28 cellular contexts compared by ENCODE assay signal in genomic region chr9:109172935-109173334, GRCh38. TPM values are rescaled to one million over a fixed set of nuclear protein-coding genes. Genes with fewer than 3 reads are reported as not detected.
"Had no signal": no experiment of that assay in that cellular context is flagged by ENCODE, and none has a peak within 500 bp of the region (broad histone marks: within the 10 kb centered on the region; RNA-seq: fewer than 3 reads in every experiment).

No MANE protein-coding gene starts in this region.

- H3K4me3 ChIP-seq: colonic mucosa, coronary artery, dorsolateral prefrontal cortex, esophagus muscularis mucosa, esophagus squamous epithelium, gastrocnemius medialis, gastroesophageal sphincter, heart left ventricle, heart right ventricle had no signal

- H3K27me3 ChIP-seq: dorsolateral prefrontal cortex had no signal

- DNase-seq: colonic mucosa; cortex of kidney; dermis blood vessel endothelial cell; dorsolateral prefrontal cortex; effector CD4-positive, alpha-beta T cell; effector CD8-positive, alpha-beta T cell; effector memory CD4-positive, alpha-beta T cell; effector memory CD8-positive, alpha-beta T cell; endodermal cell; erythroblast; esophagus squamous epithelium; foreskin fibroblast; foreskin keratinocyte; foreskin melanocyte; gastrocnemius medialis; glutamatergic neuron; head of caudate nucleus; heart left ventricle; heart right ventricle had no signal

- FAIRE-seq: endometrium, endothelial cell of umbilical vein, frontal cortex had no signal

- H3K36me3 ChIP-seq: colonic mucosa, esophagus squamous epithelium, gastrocnemius medialis, gastroesophageal sphincter, heart left ventricle, heart right ventricle had no signal

- H3K4me1 ChIP-seq: colonic mucosa, esophagus muscularis mucosa, foreskin keratinocyte, gastrocnemius medialis, gastroesophageal sphincter, heart left ventricle, heart right ventricle had no signal

- H3K27ac ChIP-seq: colonic mucosa, coronary artery, dorsolateral prefrontal cortex, epithelial cell of prostate, esophagus muscularis mucosa, esophagus squamous epithelium, foreskin keratinocyte, gastrocnemius medialis, gastroesophageal sphincter, heart left ventricle, heart right ventricle had no signal

- ATAC-seq: effector memory CD8-positive, alpha-beta T cell; esophagus mucosa; foreskin keratinocyte; gastrocnemius medialis; gastroesophageal sphincter; heart left ventricle; heart right ventricle had no signal

- H3K9me3 ChIP-seq: colonic mucosa, esophagus muscularis mucosa, esophagus squamous epithelium, gastrocnemius medialis, gastroesophageal sphincter, heart left ventricle, heart right ventricle had no signal

RNA-seq across cellular contexts. Expression of gene FRRS1L, which starts 5.9 kb away (rescaled TPM):
- total RNA-seq: endothelial cell of umbilical vein, esophagus mucosa, fibroblast of villous mesenchyme had no signal
- polyA plus RNA-seq: endothelial cell of umbilical vein had no signal
